15 cellular contexts compared by ENCODE assay signal in genomic region chr15:58462973-58463663, GRCh38. TPM values are rescaled to one million over a fixed set of nuclear protein-coding genes. Genes with fewer than 3 reads are reported as not detected.
A peak's percentile ranks its signal among the peaks of the same experiment; 100 is the strongest.
DNase-seq lines count a peak whose midpoint lies in the region; ATAC-seq and TF ChIP-seq lines count a peak whose summit lies in the region.
"Had no signal": no experiment of that assay in that cellular context is flagged by ENCODE, and none has a peak within 500 bp of the region (broad histone marks: within the 10 kb centered on the region; RNA-seq: fewer than 3 reads in every experiment).

No MANE protein-coding gene starts in this region.

- H3K9ac ChIP-seq in BLaER1 treated with 17β-estradiol and CSF1 and Interleukin-3, amounts not matched to agents 10 nM and 100 nM = no peak overlapping the region

- H3K4me2 ChIP-seq in BLaER1 treated with 17β-estradiol and CSF1 and Interleukin-3, amounts not matched to agents 10 nM and 100 nM = peak overlapping the region; percentile 10 to 76 (median 26); a peak in 15 of 22 replicates

- peaks cover 0 to 3% (median 0%) of the 10 kb centered on the region in 11 experiments; a peak in 1 of 22 replicates for H3K9me3 ChIP-seq in BLaER1 treated with 17β-estradiol and CSF1 and Interleukin-3, amounts not matched to agents 10 nM and 100 nM (replicated peaks in 1 of 11)
- no peaks in the 10 kb centered on the region for H3K9me3 ChIP-seq in Caco-2
- H3K9me3 ChIP-seq: gastroesophageal sphincter, upper lobe of right lung had no signal

- DNase-seq in Caco-2 (no peak), NCI-H69 (lab: John Stamatoyannopoulos, UW) (peak; percentile 44), foreskin keratinocyte (no peak), foreskin melanocyte (no peak), T-helper 2 cell (no peak)
- DNase-seq: activated T-cell treated with anti-CD3 and anti-CD28 coated beads for 4 hours, NCI-H446 treated with DMSO at 0.1 percent for 48 hours, SIG-M5, upper lobe of right lung had no signal

- TF ChIP-seq CTCF in Caco-2 (IDR thresholded peaks at IDR 0.05; ENCODE audit: insufficient read depth in 1 of 2, low read depth in 1 of 2, low read length in 1 of 2, severe bottlenecking in 1 of 2, unreplicated experiment in 1 of 2) = no peak
- TF ChIP-seq CTCF in foreskin keratinocyte (conservative IDR thresholded peaks at IDR 0.05) = no peak

- no TSS peak for BruUV-seq in Caco-2 (replicated peaks; lab: Mats Ljungman, UMichigan)

- H3K4me3 ChIP-seq in BLaER1 treated with 17β-estradiol and CSF1 and Interleukin-3, amounts not matched to agents 10 nM and 100 nM = no peak overlapping the region
- no peak overlapping the region for H3K4me3 ChIP-seq in Caco-2 (ENCODE audit: low read depth, low read length)
- H3K4me3 ChIP-seq: gastroesophageal sphincter, upper lobe of right lung had no signal

- intact Hi-C loops in Caco-2 (cut with micrococcal nuclease; ENCODE audit: unreplicated experiment) = loop anchor here (2.0 to 10.0 kb wide), 3 partner anchors 22 to 312 kb away; partner anchors contain the start of gene MINDY2

- peak overlapping the region; percentile 89 for H3K27ac Mint-ChIP-seq in Caco-2 (ENCODE audit: unreplicated experiment)

- no peaks in the 10 kb centered on the region for H3K9me3 Mint-ChIP-seq in Caco-2 (ENCODE audit: unreplicated experiment)

- POLR2A ChIA-PET in Caco-2 (lab: Charles Lee) = interaction anchor here (1.2 kb wide), 1 partner anchor 22 kb away, joined by 4 read pairs; no protein-coding TSS in a partner anchor

- CTCF ChIA-PET in Caco-2 (lab: Charles Lee) = interaction anchor here (0.6 to 1.2 kb wide), 4 partner anchors 44 to 308 kb away, joined by 3 read pairs; partner anchors contain the start of gene MINDY2

- H3K4me1 ChIP-seq in BLaER1 treated with 17β-estradiol and CSF1 and Interleukin-3, amounts not matched to agents 10 nM and 100 nM = peaks cover 61 to 100% (median 93%) of the 10 kb centered on the region in 10 experiments
- peaks cover 89% of the 10 kb centered on the region for H3K4me1 ChIP-seq in Caco-2
- H3K4me1 ChIP-seq in foreskin keratinocyte = peaks cover 31% of the 10 kb centered on the region

- no peak overlapping the region; a peak in 1 of 22 replicates for H3K27ac ChIP-seq in BLaER1 treated with 17β-estradiol and CSF1 and Interleukin-3, amounts not matched to agents 10 nM and 100 nM
- H3K27ac ChIP-seq in foreskin keratinocyte = peak overlapping the region; percentile 2
- H3K27ac ChIP-seq: gastroesophageal sphincter, upper lobe of right lung, VCaP had no signal

- H3K27me3 ChIP-seq in BLaER1 treated with 17β-estradiol and CSF1 and Interleukin-3, amounts not matched to agents 10 nM and 100 nM = no peaks in the 10 kb centered on the region
- no peaks in the 10 kb centered on the region for H3K27me3 ChIP-seq in Caco-2 (replicated peaks; ENCODE audit: control insufficient read depth, insufficient read depth, low read length)
- H3K27me3 ChIP-seq in foreskin keratinocyte = no peaks in the 10 kb centered on the region
- H3K27me3 ChIP-seq: gastroesophageal sphincter, upper lobe of right lung had no signal

- H3K4me1 Mint-ChIP-seq in Caco-2 (ENCODE audit: low read depth, unreplicated experiment) = peaks cover 73% of the 10 kb centered on the region

- H3K36me3 Mint-ChIP-seq in Caco-2 (ENCODE audit: insufficient read depth, unreplicated experiment) = peaks cover 22% of the 10 kb centered on the region
- H3K36me3 Mint-ChIP-seq: brain had no signal

- no peaks in the 10 kb centered on the region for H4K20me1 ChIP-seq in BLaER1 treated with 17β-estradiol and CSF1 and Interleukin-3, amounts not matched to agents 10 nM and 100 nM

- no peaks in the 10 kb centered on the region for H3K36me3 ChIP-seq in BLaER1 treated with 17β-estradiol and CSF1 and Interleukin-3, amounts not matched to agents 10 nM and 100 nM
- H3K36me3 ChIP-seq in Caco-2 (ENCODE audit: control insufficient read depth, insufficient read depth, low read length) = no peaks in the 10 kb centered on the region; the same call in 1 of the 2 replicates
- H3K36me3 ChIP-seq: gastroesophageal sphincter, upper lobe of right lung had no signal

- ATAC-seq in foreskin keratinocyte (peak; percentile 13), GM19455 (IDR thresholded peaks at IDR 0.05; ENCODE audit: unreplicated experiment) (no peak), HG03342 (IDR thresholded peaks at IDR 0.05; ENCODE audit: unreplicated experiment) (no peak)
- ATAC-seq: gastroesophageal sphincter had no signal

- no peaks in the 10 kb centered on the region for H3K27me3 Mint-ChIP-seq in Caco-2 (ENCODE audit: insufficient read depth, unreplicated experiment)
- H3K27me3 Mint-ChIP-seq: brain had no signal

- H3K4me3 Mint-ChIP-seq in Caco-2 (ENCODE audit: unreplicated experiment) = peak overlapping the region; percentile 17
- H3K4me3 Mint-ChIP-seq: brain had no signal

RNA-seq across cellular contexts. Expression of gene LIPC, which starts 31.3 kb away (rescaled TPM):
- 17.6 and 18.7 TPM in 2 replicates for total RNA-seq in Caco-2 (2022)
- total RNA-seq in foreskin keratinocyte = not detected in 2 replicates
- not detected in 2 replicates for polyA plus RNA-seq in foreskin keratinocyte

Comparison
In these comparisons a context has a peak if more than half of its experiments do, and no peak if none do; other contexts are left out.
1. RNA of gene LIPC, which starts 31.3 kb away (total RNA-seq): 17.6 to 18.7 TPM in Caco-2; not detected in foreskin keratinocyte; every median in the first group is over 10 times any median in the second.